Comparison of ENCODE assay signal across 8 cellular contexts in genomic region chr11:71580057-71581003, GRCh38. TPM values are rescaled to one million over a fixed set of nuclear protein-coding genes. Genes with fewer than 3 reads are reported as not detected.
DNase-seq lines count a peak whose midpoint lies in the region; ATAC-seq and TF ChIP-seq lines count a peak whose summit lies in the region.

No MANE protein-coding gene starts in this region.

- no peak overlapping the region for H3K9ac ChIP-seq in parathyroid adenoma

- H3K27me3 ChIP-seq in BE2C (no peaks in the 10 kb centered on the region; the same call in 1 of the 2 replicates), parathyroid adenoma (ENCODE audit: control insufficient read depth, insufficient read depth, low read length) (no peaks in the 10 kb centered on the region)

- H3K4me3 ChIP-seq in BE2C (ENCODE audit: low read depth, low read length) (no peak overlapping the region), parathyroid adenoma (ENCODE audit: low read depth, low read length) (no peak overlapping the region)

- DNase-seq in BE2C (peak; percentile 74), GM19240 (ENCODE audit: insufficient read length, low spot score) (peak; percentile 34), NCI-H2227 treated with DMSO at 0.1 percent for 48 hours (lab: John Stamatoyannopoulos, UW) (peak; percentile 12), globus pallidus (ENCODE audit: low spot score) (peak; percentile 70)
- peak; percentile 29 to 50 for DNase-seq in activated CD4-positive, alpha-beta T cell treated with anti-CD3 and anti-CD28 coated beads, Interleukin-2, amount 50 U/mL, for 48 hours

- no peaks in the 10 kb centered on the region for H3K9me3 ChIP-seq in BE2C
- no peaks in the 10 kb centered on the region for H3K9me3 ChIP-seq in parathyroid adenoma (ENCODE audit: control insufficient read depth, low read length)

- no peaks in the 10 kb centered on the region for H3K36me3 ChIP-seq in BE2C
- H3K36me3 ChIP-seq in parathyroid adenoma (ENCODE audit: control insufficient read depth, insufficient read depth, low read length): no peaks in the 10 kb centered on the region

- H3K4me2 ChIP-seq in parathyroid adenoma (ENCODE audit: low read length): no peak overlapping the region

- peak; percentile 92 for TF ChIP-seq CTCF in BE2C (IDR thresholded peaks at IDR 0.05; ENCODE audit: low read depth, low read length)
- TF ChIP-seq CTCF in parathyroid adenoma (IDR thresholded peaks at IDR 0.05): peak; percentile 42

- H2AFZ ChIP-seq in parathyroid adenoma: no peak overlapping the region

- H3K79me2 ChIP-seq in parathyroid adenoma: no peaks in the 10 kb centered on the region

- ATAC-seq in HG03095 (IDR thresholded peaks at IDR 0.05; ENCODE audit: unreplicated experiment) (no peak), GM21447 (IDR thresholded peaks at IDR 0.05; ENCODE audit: unreplicated experiment) (no peak)

- no peak overlapping the region for H3K27ac ChIP-seq in parathyroid adenoma

- H3K4me1 ChIP-seq in BE2C (no peaks in the 10 kb centered on the region), parathyroid adenoma (no peaks in the 10 kb centered on the region)

RNA-seq across cellular contexts. Expression of gene KRTAP5-11, which starts 2.3 kb away (rescaled TPM):
- not detected for polyA plus RNA-seq in BE2C (2012; ENCODE audit: insufficient read depth, insufficient read length, low read depth)

RNA-seq across cellular contexts. Expression of gene KRTAP5-10, which starts 15.0 kb away (rescaled TPM):
- polyA plus RNA-seq in BE2C (2012; ENCODE audit: insufficient read depth, insufficient read length, low read depth): not detected

RNA-seq across cellular contexts. Expression of gene KRTAP5-9, which starts 32.1 kb away (rescaled TPM):
- polyA plus RNA-seq in BE2C (2012; ENCODE audit: insufficient read depth, insufficient read length, low read depth): not detected

RNA-seq across cellular contexts. Expression of gene KRTAP5-8, which starts 42.5 kb away (rescaled TPM):
- polyA plus RNA-seq in BE2C (2012; ENCODE audit: insufficient read depth, insufficient read length, low read depth): not detected

RNA-seq across cellular contexts. Expression of gene KRTAP5-7, which starts 53.3 kb away (rescaled TPM):
- not detected for polyA plus RNA-seq in BE2C (2012; ENCODE audit: insufficient read depth, insufficient read length, low read depth)

Comparison
In these comparisons a context has a peak if more than half of its experiments do, and no peak if none do; other contexts are left out.
1. DNase-seq: peak in every context shown above with its lines; median percentile 74 in BE2C; 70 in globus pallidus; 40 in activated CD4-positive, alpha-beta T cell treated with anti-CD3 and anti-CD28 coated beads, Interleukin-2, amount 50 U/mL, for 48 hours; 34 in GM19240; 12 in NCI-H2227 treated with DMSO at 0.1 percent for 48 hours.